Comparison of ENCODE assay signal across 22 cellular contexts in genomic region chr3:60146121-60146520, GRCh38.
A peak's percentile ranks its signal among the peaks of the same experiment; 100 is the strongest.
DNase-seq lines count a peak whose midpoint lies in the region; ATAC-seq and TF ChIP-seq lines count a peak whose summit lies in the region.
"Had no signal": no experiment of that assay in that cellular context is flagged by ENCODE, and none has a peak within 500 bp of the region (broad histone marks: within the 10 kb centered on the region; RNA-seq: fewer than 3 reads in every experiment).

No MANE protein-coding gene starts in this region.

- in situ Hi-C loops in mammary epithelial cell (cut with MboI; ENCODE audit: low sequenced_read_pairs in 2 of 2), result no loop called here

- no peaks in the 10 kb centered on the region for H3K27me3 Mint-ChIP-seq in endodermal cell (ENCODE audit: insufficient read depth)
- no peaks in the 10 kb centered on the region for H3K27me3 Mint-ChIP-seq in naive thymus-derived CD8-positive, alpha-beta T cell

- no peaks in the 10 kb centered on the region for H4K20me1 ChIP-seq in mammary epithelial cell (ENCODE audit: insufficient read depth, low read length)

- H3K36me3 ChIP-seq in endodermal cell (ENCODE audit: control insufficient read depth, insufficient read depth, low read length) (no peaks in the 10 kb centered on the region), mammary epithelial cell (ENCODE audit: insufficient read depth, low read length) (no peaks in the 10 kb centered on the region)

- H3K9ac ChIP-seq in endodermal cell (ENCODE audit: extremely low read depth, low read length, poor library complexity, severe bottlenecking), result no peak overlapping the region
- H3K9ac ChIP-seq in mammary epithelial cell (ENCODE audit: insufficient read depth, low read length), result no peak overlapping the region

- no peak overlapping the region for H2AFZ ChIP-seq in mammary epithelial cell (ENCODE audit: low read depth, low read length)

- peak; percentile 81 for DNase-seq in COLO829 (ENCODE audit: low spot score)
- no peak for DNase-seq in endodermal cell
- DNase-seq in medulla oblongata (ENCODE audit: extremely low spot score), result peak; percentile 73
- DNase-seq in putamen (ENCODE audit: low spot score), result peak; percentile 76
- DNase-seq in naive thymus-derived CD8-positive, alpha-beta T cell, result no peak
- DNase-seq in left colon, result no peak
- no peak for DNase-seq in mammary epithelial cell
- DNase-seq: 8988T; Calu3; CD8-positive, alpha-beta T cell; DMS153; GOT3; HCEC 1CT; KG1; NCI-H1092; NCI-H1436; NCI-H1930; NCI-H2227 treated with DMSO at 0.1 percent for 48 hours; NCI-H510A; NK-92 treated with Interleukin-12 subunit alpha and Interleukin-12 subunit beta, amount 100 ng/mL, for 24 hours had no signal

- H3K4me2 ChIP-seq in mammary epithelial cell (ENCODE audit: insufficient read depth, low read depth, low read length), result no peak overlapping the region

- H3K4me3 Mint-ChIP-seq in endodermal cell, result no peak overlapping the region
- H3K4me3 Mint-ChIP-seq in naive thymus-derived CD8-positive, alpha-beta T cell, result no peak overlapping the region
- H3K4me3 Mint-ChIP-seq: CD8-positive, alpha-beta T cell had no signal

- CTCF ChIA-PET in mammary epithelial cell (lab: Charles Lee; ENCODE audit: low non-redundant PET), result no interaction called here

- H3K9me3 Mint-ChIP-seq in endodermal cell, result no peaks in the 10 kb centered on the region
- peaks cover 0 to 2% (median 0%) of the 10 kb centered on the region in 9 donors for H3K9me3 Mint-ChIP-seq in naive thymus-derived CD8-positive, alpha-beta T cell
- H3K9me3 Mint-ChIP-seq: CD8-positive, alpha-beta T cell had no signal

- no peaks in the 10 kb centered on the region for H3K79me2 ChIP-seq in mammary epithelial cell (ENCODE audit: insufficient read depth, low read length)

- H3K9me3 ChIP-seq in endodermal cell (ENCODE audit: control insufficient read depth, low read length), result no peaks in the 10 kb centered on the region
- H3K9me3 ChIP-seq in mammary epithelial cell (replicated peaks; ENCODE audit: insufficient read depth, low read length), result no peaks in the 10 kb centered on the region

- ATAC-seq in naive thymus-derived CD8-positive, alpha-beta T cell, result no peak
- ATAC-seq in left colon, result no peak
- ATAC-seq in GM21786 (IDR thresholded peaks at IDR 0.05; ENCODE audit: unreplicated experiment), result no peak
- ATAC-seq: CD8-positive, alpha-beta T cell had no signal

- POLR2A ChIA-PET in naive thymus-derived CD8-positive, alpha-beta T cell (lab: Charles Lee), result no interaction called here

- intact Hi-C loops in left colon (cut with DNase I, micrococcal nuclease) (no loop called here), mammary epithelial cell (cut with micrococcal nuclease) (no loop called here)

- no peak for TF ChIP-seq CTCF in endodermal cell (conservative IDR thresholded peaks at IDR 0.05)
- TF ChIP-seq CTCF in mammary epithelial cell (conservative IDR thresholded peaks at IDR 0.05 in 1 of 2, IDR thresholded peaks at IDR 0.05 in 1 of 2; ENCODE audit: extremely low read depth in 1 of 2, insufficient read depth in 1 of 2, low read depth in 1 of 2, low read length in 2 of 2), result no peak

- H3K4me3 ChIP-seq in endodermal cell (ENCODE audit: low read length) (no peak overlapping the region), mammary epithelial cell (replicated peaks in 1 of 3; ENCODE audit: insufficient read depth in 1 of 3, low read depth in 2 of 3, low read length in 3 of 3) (no peak overlapping the region)

- H3K27me3 ChIP-seq in endodermal cell (ENCODE audit: control insufficient read depth, insufficient read depth, low read length, poor library complexity, severe bottlenecking), result no peaks in the 10 kb centered on the region
- H3K27me3 ChIP-seq in mammary epithelial cell (ENCODE audit: insufficient read depth, low read length), result no peaks in the 10 kb centered on the region

- BruUV-seq in mammary epithelial cell (replicated peaks; lab: Mats Ljungman, UMichigan), result no TSS peak

- peak overlapping the region; percentile 40 for H3K27ac ChIP-seq in endodermal cell (ENCODE audit: low read depth, low read length)
- H3K27ac ChIP-seq in mammary epithelial cell (ENCODE audit: insufficient read depth, low read depth, low read length), result no peak overlapping the region
- H3K27ac ChIP-seq: RWPE1 had no signal

- H3K4me1 ChIP-seq in endodermal cell (ENCODE audit: control insufficient read depth, insufficient read depth, low read length), result peaks cover 8% of the 10 kb centered on the region
- no peaks in the 10 kb centered on the region for H3K4me1 ChIP-seq in mammary epithelial cell (ENCODE audit: insufficient read depth, low read length)

- no peaks in the 10 kb centered on the region for H3K36me3 Mint-ChIP-seq in endodermal cell (ENCODE audit: low read depth)
- H3K36me3 Mint-ChIP-seq in naive thymus-derived CD8-positive, alpha-beta T cell, result no peaks in the 10 kb centered on the region
- H3K36me3 Mint-ChIP-seq: CD8-positive, alpha-beta T cell had no signal

- 25% methylated on average over 1 of the region's 1 CpG; no CpG with 5 or more reads in 1 of the 2 experiments for WGBS in endodermal cell (ENCODE audit: insufficient coverage in 1 of 2, insufficient read length in 1 of 2), 2 experiments
- 10% methylated on average over 1 of the region's 1 CpG for WGBS in mammary epithelial cell (ENCODE audit: low coverage, missing lambda C conversion rate)

- dilution Hi-C loops in mammary epithelial cell (cut with HindIII; ENCODE audit: low sequenced_read_pairs), result no loop called here

- no peak overlapping the region for H3K27ac Mint-ChIP-seq in endodermal cell
- no peak overlapping the region for H3K27ac Mint-ChIP-seq in naive thymus-derived CD8-positive, alpha-beta T cell
- H3K27ac Mint-ChIP-seq: CD8-positive, alpha-beta T cell had no signal

- peaks cover 13% of the 10 kb centered on the region for H3K4me1 Mint-ChIP-seq in endodermal cell
- H3K4me1 Mint-ChIP-seq in naive thymus-derived CD8-positive, alpha-beta T cell, result peaks cover 0 to 4% (median 0%) of the 10 kb centered on the region in 4 donors

Comparison
In these comparisons a context has a peak if more than half of its experiments do, and no peak if none do; other contexts are left out.
1. DNase-seq: peak in COLO829 (single experiment), medulla oblongata (single experiment) and putamen (single experiment); none in endodermal cell (single experiment), naive thymus-derived CD8-positive, alpha-beta T cell (0 of 10), left colon (0 of 2) and mammary epithelial cell (single experiment).